32 cellular contexts compared by ENCODE assay signal in the genomic region with DNA sequence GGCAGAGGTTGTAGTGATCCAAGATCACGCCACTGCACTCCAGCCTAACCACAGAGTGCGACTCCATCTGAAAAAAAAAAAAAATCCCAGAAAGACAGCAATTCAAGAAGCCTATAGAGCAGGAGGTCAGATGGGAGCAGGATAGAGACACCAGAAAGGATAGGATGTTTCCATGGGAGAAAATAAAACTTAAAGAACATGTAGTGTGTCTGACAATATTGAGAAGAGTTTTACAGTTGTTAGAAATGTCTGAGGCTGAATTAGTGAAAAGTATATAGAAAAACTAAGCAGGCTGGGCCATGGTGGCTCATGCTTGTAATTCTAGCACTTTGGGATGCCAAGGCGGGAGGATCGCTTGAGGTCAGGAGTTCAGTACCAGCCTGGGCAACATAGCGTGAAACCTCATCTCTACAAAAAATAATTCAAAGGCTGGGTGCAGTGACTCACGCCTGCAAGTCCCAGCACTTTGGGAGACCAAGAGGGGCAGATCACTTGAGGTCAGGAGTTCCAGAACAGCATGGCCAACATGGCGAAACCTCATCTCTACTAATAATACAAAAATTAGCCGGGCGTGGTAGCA. TPM values are rescaled to one million over a fixed set of nuclear protein-coding genes. Genes with fewer than 3 reads are reported as not detected.
DNase-seq lines count a peak whose midpoint lies in the region; ATAC-seq, FAIRE-seq and TF ChIP-seq lines count a peak whose summit lies in the region.
"Had no signal": no experiment of that assay in that cellular context is flagged by ENCODE, and none has a peak within 500 bp of the region (broad histone marks: within the 10 kb centered on the region; RNA-seq: fewer than 3 reads in every experiment).

No MANE protein-coding gene starts in this region.

- no peak overlapping the region for H2AFZ ChIP-seq in K562 (ENCODE audit: low read depth, low read length)
- H2AFZ ChIP-seq in GM23338, result no peak overlapping the region

- H3K4me1 ChIP-seq in K562 (replicated peaks in 1 of 2; ENCODE audit: control insufficient read depth in 2 of 2, insufficient read depth in 2 of 2, low read length in 2 of 2) (no peaks in the 10 kb centered on the region), thyroid gland (no peaks in the 10 kb centered on the region), GM23338 (ENCODE audit: insufficient read depth) (no peaks in the 10 kb centered on the region)
- H3K4me1 ChIP-seq: prostate gland, SJSA1, testis, uterus had no signal

- POLR2A ChIA-PET in K562 (lab: Yijun Ruan, JAX), result no interaction called here

- no peaks in the 10 kb centered on the region for H3K4me1 Mint-ChIP-seq in endothelial cell (ENCODE audit: unreplicated experiment)
- H3K4me1 Mint-ChIP-seq in GM23338, result no peaks in the 10 kb centered on the region
- H3K4me1 Mint-ChIP-seq: WTC11 had no signal

- no peaks in the 10 kb centered on the region for H3K9me1 ChIP-seq in K562 (ENCODE audit: control insufficient read depth, insufficient read depth, low read length)

- no peaks in the 10 kb centered on the region for H3F3A ChIP-seq in GM23338 (replicated peaks; ENCODE audit: low read depth)

- CTCF ChIA-PET in K562 (lab: Yijun Ruan, JAX; ENCODE audit: low intra/inter-chr PET ratio), result no interaction called here

- H3K36me3 Mint-ChIP-seq in endothelial cell (ENCODE audit: low read depth, unreplicated experiment) (peaks cover 6% of the 10 kb centered on the region), GM23338 (ENCODE audit: low read depth) (peaks cover 44% of the 10 kb centered on the region)

- H3K36me3 ChIP-seq in K562 (ENCODE audit: control insufficient read depth, insufficient read depth, low read length), result peaks cover 65% of the 10 kb centered on the region
- H3K36me3 ChIP-seq in thyroid gland, result peaks cover 0 to 6% of the 10 kb centered on the region in 2 donors
- peaks cover 8% of the 10 kb centered on the region for H3K36me3 ChIP-seq in GM23338 (ENCODE audit: insufficient read depth)
- H3K36me3 ChIP-seq: prostate gland, uterus had no signal

- in situ Hi-C loops in ACHN (cut with HindIII; ENCODE audit: low pct_ligation_motif_present, low pct_unique_long_range_greater_than_20kb, low sequenced_read_pairs) (no loop called here), K562 (cut with MboI) (no loop called here)

- DNase-seq in ACHN (peak; percentile 94), HK-2 (ENCODE audit: unreplicated experiment) (peak; percentile 74), K562 (ENCODE audit: extremely low read depth in 1 of 4, low spot score in 3 of 4) (no peak), left kidney (ENCODE audit: low read depth, low spot score) (peak; percentile 48), COLO668 (lab: John Stamatoyannopoulos, UW; ENCODE audit: unreplicated experiment) (no peak), endothelial cell (ENCODE audit: low spot score) (no peak), thyroid gland (no peak), GM23338 (ENCODE audit: low spot score) (no peak)
- DNase-seq: activated CD4-positive, alpha-beta T cell treated with anti-CD3 and anti-CD28 coated beads, Interleukin-2, amount 50 U/mL, for 1 hour; activated CD8-positive, alpha-beta memory T cell treated with anti-CD3 and anti-CD28 coated beads, Interleukin-2, amount 10 ng/mL, durations not matched to agents 7 days and 5 days; activated naive CD4-positive, alpha-beta T cell; activated T-cell treated with anti-CD3 and anti-CD28 coated beads, Interleukin-2, amount 50 U/mL, for 48 hours; DMS53; foreskin fibroblast; GF-D8; HCEC 1CT; left colon; mesendoderm; NCI-H1694; NCI-H524 treated with DMSO at 0.1 percent for 48 hours; stimulated activated naive CD4-positive, alpha-beta T cell treated with Interleukin-2 at 50 U/mL for 16 hours; testis; uterus had no signal

- H3K9ac ChIP-seq in K562 (ENCODE audit: insufficient read depth in 1 of 2, low read depth in 2 of 2, low read length in 2 of 2), result no peak overlapping the region
- H3K9ac ChIP-seq: KMS-11 had no signal

- BruUV-seq in K562 (replicated peaks; lab: Mats Ljungman, UMichigan), result no TSS peak

- H3K4me3 Mint-ChIP-seq in endothelial cell (ENCODE audit: unreplicated experiment) (no peak overlapping the region), GM23338 (no peak overlapping the region)
- H3K4me3 Mint-ChIP-seq: activated CD8-positive, alpha-beta memory T cell treated with anti-CD3 and anti-CD28 coated beads, Interleukin-2, amount 10 ng/mL, durations not matched to agents 7 days and 5 days; brain; WTC11 had no signal

- no peak overlapping the region for H3K4me3 ChIP-seq in K562
- no peak overlapping the region for H3K4me3 ChIP-seq in thyroid gland (replicated peaks in 1 of 3)
- no peak overlapping the region for H3K4me3 ChIP-seq in GM23338
- H3K4me3 ChIP-seq: prostate gland, SJSA1, testis, uterus had no signal

- H3K27ac Mint-ChIP-seq in endothelial cell (ENCODE audit: unreplicated experiment), result no peak overlapping the region
- H3K27ac Mint-ChIP-seq in GM23338, result no peak overlapping the region
- H3K27ac Mint-ChIP-seq: activated CD8-positive, alpha-beta memory T cell treated with anti-CD3 and anti-CD28 coated beads, Interleukin-2, amount 10 ng/mL, durations not matched to agents 7 days and 5 days; WTC11 had no signal

- H3K9me3 Mint-ChIP-seq in endothelial cell (ENCODE audit: unreplicated experiment) (no peaks in the 10 kb centered on the region), GM23338 (no peaks in the 10 kb centered on the region)
- H3K9me3 Mint-ChIP-seq: brain, WTC11 had no signal

- no peaks in the 10 kb centered on the region for H3K27me3 ChIP-seq in K562 (ENCODE audit: control insufficient read depth in 2 of 2, insufficient read depth in 2 of 2, low read length in 2 of 2)
- H3K27me3 ChIP-seq in thyroid gland, result no peaks in the 10 kb centered on the region
- H3K27me3 ChIP-seq in GM23338 (ENCODE audit: insufficient read depth), result no peaks in the 10 kb centered on the region
- H3K27me3 ChIP-seq: neutrophil, SJSA1, testis, uterus had no signal

- no peaks in the 10 kb centered on the region for H3K9me2 ChIP-seq in GM23338 (ENCODE audit: insufficient read depth)

- WGBS in K562 (ENCODE audit: insufficient coverage, low coverage, missing lambda C conversion rate), result 100% methylated on average over 9 of the region's 9 CpGs
- WGBS in thyroid gland, 2 donors, result 96 to 98% methylated on average over 6 to 9 of the region's 9 CpGs

- ATAC-seq in K562 (no peak), GM23338 (no peak)
- ATAC-seq: activated CD8-positive, alpha-beta memory T cell treated with anti-CD3 and anti-CD28 coated beads, Interleukin-2, amount 10 ng/mL, durations not matched to agents 7 days and 5 days; left colon; Panc1; WTC11 had no signal

- no peaks in the 10 kb centered on the region for H4K20me1 ChIP-seq in K562 (replicated peaks; ENCODE audit: control insufficient read depth, insufficient read depth, low read length)
- H4K20me1 ChIP-seq in GM23338 (replicated peaks; ENCODE audit: insufficient read depth), result peaks cover 14% of the 10 kb centered on the region

- H3K27ac ChIP-seq in K562 (ENCODE audit: extremely low read depth, low read depth, low read length), result no peak overlapping the region
- H3K27ac ChIP-seq in thyroid gland, result no peak overlapping the region
- H3K27ac ChIP-seq in GM23338 (ENCODE audit: low read depth), result no peak overlapping the region
- H3K27ac ChIP-seq: KMS-11, neutrophil, prostate gland, SJSA1, testis, uterus had no signal

- 0 out of 2 replicates have a peak, but pooled peaks cover 1% of the 10 kb centered on the region for H3K9me3 ChIP-seq in K562 (replicated peaks; ENCODE audit: control insufficient read depth, insufficient read depth, low read depth, low read length)
- H3K9me3 ChIP-seq in thyroid gland, result no peaks in the 10 kb centered on the region
- H3K9me3 ChIP-seq: neutrophil, prostate gland, SJSA1, testis, uterus had no signal

- TF ChIP-seq POLR2A in K562 (conservative IDR thresholded peaks at IDR 0.05), result no peak
- no peak for TF ChIP-seq POLR2A in thyroid gland (IDR thresholded peaks at IDR 0.05)

- H3K4me2 ChIP-seq in K562 (ENCODE audit: insufficient read depth, low read length) (no peak overlapping the region), GM23338 (no peak overlapping the region)
- H3K4me2 ChIP-seq: KMS-11 had no signal

- TF ChIP-seq RAD21 in K562 (CRISPR knock-in tag; conservative IDR thresholded peaks at IDR 0.05 in 1 of 2, IDR thresholded peaks at IDR 0.05 in 1 of 2), result no peak

- H3K79me2 ChIP-seq in K562 (ENCODE audit: control insufficient read depth, insufficient read depth, low read length) (peaks cover 20% of the 10 kb centered on the region), GM23338 (replicated peaks; ENCODE audit: insufficient read depth) (peaks cover 44% of the 10 kb centered on the region)

- H3K27me3 Mint-ChIP-seq in endothelial cell (ENCODE audit: unreplicated experiment) (peaks cover 3% of the 10 kb centered on the region), GM23338 (ENCODE audit: insufficient read depth, low read depth, poor library complexity) (peaks cover 2% of the 10 kb centered on the region)
- H3K27me3 Mint-ChIP-seq: activated CD8-positive, alpha-beta memory T cell treated with anti-CD3 and anti-CD28 coated beads, Interleukin-2, amount 10 ng/mL, durations not matched to agents 7 days and 5 days; brain had no signal

- no peak for TF ChIP-seq CTCF in K562 (IDR thresholded peaks at IDR 0.05 in 2 of 3, conservative IDR thresholded peaks at IDR 0.05 in 1 of 3; ENCODE audit: insufficient read depth in 2 of 3, low read depth in 1 of 3, low read length in 3 of 3)
- TF ChIP-seq CTCF in endothelial cell (IDR thresholded peaks at IDR 0.05; ENCODE audit: unreplicated experiment), result no peak
- no peak for TF ChIP-seq CTCF in thyroid gland (IDR thresholded peaks at IDR 0.05)
- TF ChIP-seq CTCF in GM23338 (conservative IDR thresholded peaks at IDR 0.05; ENCODE audit: low read depth in 2 of 2), result no peak

- no peak for FAIRE-seq in K562 (lab: Jason Lieb, UNC)
- FAIRE-seq: A204.1, GM18507 had no signal

- intact Hi-C loops in K562 (cut with micrococcal nuclease) (no loop called here), thyroid gland (cut with DNase I) (no loop called here)

- TF ChIP-seq EP300 in K562 (IDR thresholded peaks at IDR 0.05; ENCODE audit: low read length), result no peak

RNA-seq across cellular contexts. Expression of gene TRIM37, which starts 15.3 kb away (rescaled TPM):
- total RNA-seq in K562 (2011; cell fraction: chromatin; rRNA removed; ENCODE audit: low replicate concordance), result 83.1 and 102 TPM in 2 replicates
- 31.0 and 48.2 TPM in 2 replicates for total RNA-seq in K562 (2011; cell fraction: nucleolus; rRNA removed)
- 47.7 and 71.5 TPM in 2 replicates for total RNA-seq in K562 (2011; cell fraction: nucleoplasm; rRNA removed)
- total RNA-seq in K562 (2014; rRNA removed), result 19.7 and 20.4 TPM in 2 replicates
- 30.3 and 31.3 TPM in 2 replicates for total RNA-seq in K562 (2014; rRNA removed; fragmentation: Illumina TruSeq; extraction: Trizol)
- 28.4 and 31.4 TPM in 2 replicates for total RNA-seq in K562 (2015; rRNA removed; fragmentation: Illumina TruSeq; extraction: Trizol)
- 22.3 and 25.0 TPM in 2 replicates for total RNA-seq in K562 (2021)
- polyA plus RNA-seq in K562 (2011; rRNA removed), result 28.0 and 30.3 TPM in 2 replicates
- 7.3 and 11.6 TPM in 2 replicates for polyA plus RNA-seq in K562 (2011; cell fraction: cytosol; rRNA removed)
- polyA plus RNA-seq in K562 (2011; cell fraction: nucleus; rRNA removed), result 18.4 and 21.2 TPM in 2 replicates
- 14.2 and 21.0 TPM in 2 replicates for polyA plus RNA-seq in K562 (2012)
- 18.4 and 23.8 TPM in 2 replicates for polyA plus RNA-seq in K562 (2014; fragmentation: Illumina TruSeq; extraction: Trizol)
- polyA plus RNA-seq in K562 (2014; fragmentation: Nextera tagmentation; extraction: Ambion mirVana), result 1 to 10 TPM; 4.5 to 8.6 TPM
- polyA plus RNA-seq in K562 (2014; rRNA removed), result 15.7 and 18.2 TPM in 2 replicates
- polyA minus RNA-seq in K562 (2011; rRNA and poly(A)+ RNA removed), result 57.4 and 60.9 TPM in 2 replicates
- 17.5 and 24.7 TPM in 2 replicates for polyA minus RNA-seq in K562 (2011; cell fraction: cytosol; rRNA and poly(A)+ RNA removed)
- 25.7 and 44.2 TPM in 2 replicates for polyA minus RNA-seq in K562 (2011; cell fraction: nucleus; rRNA and poly(A)+ RNA removed)
- total RNA-seq in endothelial cell (ENCODE audit: unreplicated experiment), result 24.8 TPM
- total RNA-seq in thyroid gland, result 10 to 100 TPM; 30.2 to 46.8 (median 34.2) TPM
- 65.3 and 71.2 TPM in 2 replicates for total RNA-seq in GM23338 (2014; rRNA removed; shearing (Covaris generic))
- 47.6 and 61.1 TPM in 2 replicates for polyA plus RNA-seq in GM23338 (2016; fragmentation: Nextera tagmentation; extraction: Ambion mirVana)

RNA-seq across cellular contexts. Expression of gene SKA2, which starts 33.0 kb away (rescaled TPM):
- 12.0 and 35.9 TPM in 2 replicates for total RNA-seq in K562 (2011; cell fraction: chromatin; rRNA removed; ENCODE audit: low replicate concordance)
- total RNA-seq in K562 (2011; cell fraction: nucleolus; rRNA removed), result 13.8 and 18.0 TPM in 2 replicates
- total RNA-seq in K562 (2011; cell fraction: nucleoplasm; rRNA removed), result 27.6 and 40.7 TPM in 2 replicates
- 101 and 156 TPM in 2 replicates for total RNA-seq in K562 (2014; rRNA removed)
- total RNA-seq in K562 (2014; rRNA removed; fragmentation: Illumina TruSeq; extraction: Trizol), result 133 and 167 TPM in 2 replicates
- total RNA-seq in K562 (2015; rRNA removed; fragmentation: Illumina TruSeq; extraction: Trizol), result 151 and 159 TPM in 2 replicates
- total RNA-seq in K562 (2021), result 74.5 and 78.4 TPM in 2 replicates
- polyA plus RNA-seq in K562 (2011; rRNA removed), result 39.2 and 58.1 TPM in 2 replicates
- 9.4 and 22.2 TPM in 2 replicates for polyA plus RNA-seq in K562 (2011; cell fraction: cytosol; rRNA removed)
- 6.1 and 9.9 TPM in 2 replicates for polyA plus RNA-seq in K562 (2011; cell fraction: nucleus; rRNA removed)
- 70.4 and 189 TPM in 2 replicates for polyA plus RNA-seq in K562 (2012)
- 140 and 183 TPM in 2 replicates for polyA plus RNA-seq in K562 (2014; fragmentation: Illumina TruSeq; extraction: Trizol)
- polyA plus RNA-seq in K562 (2014; fragmentation: Nextera tagmentation; extraction: Ambion mirVana), result 10 to 100 TPM; 93.5 to 96.9 TPM
- polyA plus RNA-seq in K562 (2014; rRNA removed), result 140 and 158 TPM in 2 replicates
- polyA minus RNA-seq in K562 (2011; rRNA and poly(A)+ RNA removed), result 51.4 and 53.3 TPM in 2 replicates
- 16.7 and 24.4 TPM in 2 replicates for polyA minus RNA-seq in K562 (2011; cell fraction: cytosol; rRNA and poly(A)+ RNA removed)
- 13.9 and 18.7 TPM in 2 replicates for polyA minus RNA-seq in K562 (2011; cell fraction: nucleus; rRNA and poly(A)+ RNA removed)
- 44.3 TPM for total RNA-seq in endothelial cell (ENCODE audit: unreplicated experiment)
- 10 to 100 TPM; 41.2 to 65.3 (median 46.8) TPM for total RNA-seq in thyroid gland
- 50.5 and 53.8 TPM in 2 replicates for total RNA-seq in GM23338 (2014; rRNA removed; shearing (Covaris generic))
- 125 and 140 TPM in 2 replicates for polyA plus RNA-seq in GM23338 (2016; fragmentation: Nextera tagmentation; extraction: Ambion mirVana)

RNA-seq across cellular contexts. Expression of gene PRR11, which starts 33.6 kb away (rescaled TPM):
- 18.4 and 33.2 TPM in 2 replicates for total RNA-seq in K562 (2011; cell fraction: chromatin; rRNA removed; ENCODE audit: low replicate concordance)
- 11.7 and 13.4 TPM in 2 replicates for total RNA-seq in K562 (2011; cell fraction: nucleolus; rRNA removed)
- 17.7 and 21.2 TPM in 2 replicates for total RNA-seq in K562 (2011; cell fraction: nucleoplasm; rRNA removed)
- total RNA-seq in K562 (2014; rRNA removed) (13.3 and 15.4 TPM in 2 replicates), K562 (2014; rRNA removed; fragmentation: Illumina TruSeq; extraction: Trizol) (55.1 and 61.7 TPM in 2 replicates), K562 (2015; rRNA removed; fragmentation: Illumina TruSeq; extraction: Trizol) (45.0 and 50.3 TPM in 2 replicates), K562 (2021) (41.5 and 46.4 TPM in 2 replicates), endothelial cell (ENCODE audit: unreplicated experiment) (16.0 TPM), thyroid gland (1 to 10 TPM in 3 of 4 donors, under 1 TPM in 1; 0.89 to 2.2 (median 1.3) TPM)
- polyA plus RNA-seq in K562 (2011; rRNA removed) (61.2 and 72.4 TPM in 2 replicates), K562 (2014; fragmentation: Illumina TruSeq; extraction: Trizol) (68.6 and 75.2 TPM in 2 replicates), K562 (2014; fragmentation: Nextera tagmentation; extraction: Ambion mirVana) (10 to 100 TPM; 28.8 to 34.7 TPM), K562 (2014; rRNA removed) (32.7 and 44.3 TPM in 2 replicates), GM23338 (2016; fragmentation: Nextera tagmentation; extraction: Ambion mirVana) (50.0 and 55.9 TPM in 2 replicates)
- 30.0 and 47.7 TPM in 2 replicates for polyA plus RNA-seq in K562 (2011; cell fraction: cytosol; rRNA removed)
- polyA plus RNA-seq in K562 (2011; cell fraction: nucleus; rRNA removed), result 7.0 and 7.7 TPM in 2 replicates
- 38.8 and 66.0 TPM in 2 replicates for polyA plus RNA-seq in K562 (2012)
- polyA minus RNA-seq in K562 (2011; rRNA and poly(A)+ RNA removed), result 75.4 and 80.7 TPM in 2 replicates
- 30.8 and 35.4 TPM in 2 replicates for polyA minus RNA-seq in K562 (2011; cell fraction: cytosol; rRNA and poly(A)+ RNA removed)
- 5.0 and 11.6 TPM in 2 replicates for polyA minus RNA-seq in K562 (2011; cell fraction: nucleus; rRNA and poly(A)+ RNA removed)
- 40.0 and 42.7 TPM in 2 replicates for total RNA-seq in GM23338 (2014; rRNA removed; shearing (Covaris generic))

Comparison
In these comparisons a context has a peak if more than half of its experiments do, and no peak if none do; other contexts are left out.
1. DNase-seq: peak in ACHN (single experiment), HK-2 (single experiment) and left kidney (single experiment); none in K562 (0 of 4), COLO668 (single experiment), endothelial cell (single experiment), thyroid gland (0 of 2) and GM23338 (single experiment).